Comparison of ENCODE assay signal across 8 cellular contexts in the genomic region with DNA sequence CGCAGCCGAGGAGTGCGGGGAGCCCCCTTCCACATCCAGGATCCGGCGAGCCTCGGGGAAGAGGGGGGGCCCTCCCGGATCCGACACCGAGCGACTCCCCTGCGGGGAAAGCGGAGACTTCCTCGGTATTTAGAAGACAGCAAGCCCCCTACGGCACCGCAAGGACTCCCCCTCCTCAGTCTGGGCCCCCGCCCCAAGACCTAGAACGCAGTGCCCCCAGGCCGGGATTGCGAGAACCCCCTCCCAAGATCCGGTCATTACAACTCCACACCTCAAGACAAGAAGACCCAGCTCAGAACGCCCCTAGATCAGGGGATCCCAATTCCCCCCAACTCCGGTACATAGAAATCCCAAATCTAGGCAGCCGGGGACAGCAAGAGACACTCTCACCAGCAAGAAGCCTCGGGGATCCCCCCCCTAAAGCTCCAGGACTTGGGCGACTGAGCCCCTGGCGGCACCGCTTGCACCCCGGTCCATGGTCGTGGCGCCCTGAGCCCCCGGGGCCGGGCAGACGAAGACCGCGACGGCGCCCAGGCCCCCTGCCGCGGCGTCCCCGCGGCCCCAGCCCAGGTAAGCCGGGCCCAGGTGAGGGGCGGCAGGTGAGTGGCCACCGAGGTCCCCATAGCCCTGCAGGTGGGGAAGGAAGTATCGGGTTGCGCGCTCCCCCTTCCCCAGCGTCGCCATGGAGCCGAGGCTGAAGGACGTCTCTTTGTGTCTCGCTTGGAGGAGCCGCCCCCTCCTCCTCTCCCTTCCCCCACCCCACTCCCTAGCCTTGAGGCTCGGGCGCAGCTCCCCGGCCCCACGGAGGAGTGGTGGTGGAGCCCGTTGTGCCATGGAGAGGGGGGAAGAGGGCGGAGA. TPM values are rescaled to one million over a fixed set of nuclear protein-coding genes. Genes with fewer than 3 reads are reported as not detected.
DNase-seq lines count a peak whose midpoint lies in the region; ATAC-seq and TF ChIP-seq lines count a peak whose summit lies in the region.

No MANE protein-coding gene starts in this region.

- H3K27me3 ChIP-seq in CD4-positive, alpha-beta memory T cell (ENCODE audit: insufficient read depth, low read length) = no peaks in the 10 kb centered on the region

- H3K36me3 Mint-ChIP-seq in CD4-positive, alpha-beta memory T cell = peaks cover 8% of the 10 kb centered on the region in 2 donors
- no peaks in the 10 kb centered on the region for H3K36me3 Mint-ChIP-seq in osteocyte (ENCODE audit: unreplicated experiment)

- intact Hi-C loops in CD4-positive, alpha-beta memory T cell (cut with micrococcal nuclease) = loop anchor here (1.0 kb wide), 1 partner anchor 16 kb away; no protein-coding TSS in a partner anchor

- no peaks in the 10 kb centered on the region for H3K9me3 ChIP-seq in CD4-positive, alpha-beta memory T cell (ENCODE audit: control insufficient read depth in 1 of 2, low read length in 2 of 2)
- no peaks in the 10 kb centered on the region for H3K9me3 ChIP-seq in SK-N-MC (ENCODE audit: low read depth, low read length)

- POLR2A ChIA-PET in CD4-positive, alpha-beta memory T cell (lab: Charles Lee; ENCODE audit: partially characterized antibody) = interaction anchor here (0.6 to 5.2 kb wide), 9 partner anchors 9 to 201 kb away, joined by 3 to 114 read pairs (median 10); a partner anchor contains a TSS

- H3K4me3 Mint-ChIP-seq in CD4-positive, alpha-beta memory T cell = peak overlapping the region; percentile 93 to 97 (median 95)
- H3K4me3 Mint-ChIP-seq in osteocyte (ENCODE audit: unreplicated experiment) = peak overlapping the region; percentile 76

- no peaks in the 10 kb centered on the region for H3K9me3 Mint-ChIP-seq in CD4-positive, alpha-beta memory T cell
- H3K9me3 Mint-ChIP-seq in osteocyte (ENCODE audit: unreplicated experiment) = no peaks in the 10 kb centered on the region

- H3K27ac ChIP-seq in CD4-positive, alpha-beta memory T cell (ENCODE audit: low read depth, low read length) = peak overlapping the region; percentile 75
- no peak overlapping the region for H3K27ac ChIP-seq in SK-N-MC

- no peak for TF ChIP-seq CTCF in epithelial cell of esophagus (IDR thresholded peaks at IDR 0.05; ENCODE audit: insufficient read depth, low read depth, low read length, missing control alignments)
- TF ChIP-seq CTCF in osteocyte (IDR thresholded peaks at IDR 0.05) = no peak

- CTCF ChIA-PET in CD4-positive, alpha-beta memory T cell (lab: Charles Lee; ENCODE audit: partially characterized antibody) = interaction anchor here (1.0 to 4.7 kb wide), 5 partner anchors 10 to 24 kb away, joined by 3 to 30 read pairs (median 7); no protein-coding TSS in a partner anchor

- ATAC-seq in HG03135 (IDR thresholded peaks at IDR 0.05; ENCODE audit: unreplicated experiment) = peak; percentile 12
- no peak for ATAC-seq in GM18502 (IDR thresholded peaks at IDR 0.05; ENCODE audit: poor library complexity, unreplicated experiment)
- no peak for ATAC-seq in GM19328 (IDR thresholded peaks at IDR 0.05; ENCODE audit: unreplicated experiment)

- H3K9ac ChIP-seq in SK-N-MC (ENCODE audit: insufficient read length) = peak overlapping the region; percentile 87

- H3K4me1 Mint-ChIP-seq in CD4-positive, alpha-beta memory T cell = peaks cover 43 to 74% (median 60%) of the 10 kb centered on the region in 4 donors
- H3K4me1 Mint-ChIP-seq in osteocyte (ENCODE audit: unreplicated experiment) = peaks cover 9% of the 10 kb centered on the region

- no peaks in the 10 kb centered on the region for H3K27me3 Mint-ChIP-seq in CD4-positive, alpha-beta memory T cell
- peaks cover 16% of the 10 kb centered on the region for H3K27me3 Mint-ChIP-seq in osteocyte (ENCODE audit: unreplicated experiment)

- peak overlapping the region; percentile 82 to 96 (median 93) for H3K27ac Mint-ChIP-seq in CD4-positive, alpha-beta memory T cell
- no peak overlapping the region for H3K27ac Mint-ChIP-seq in osteocyte (ENCODE audit: unreplicated experiment)

- DNase-seq in CD4-positive, alpha-beta memory T cell = peak; percentile 24 to 49 (median 40)
- no peak for DNase-seq in SK-N-MC (ENCODE audit: low read depth, low spot score)
- no peak for DNase-seq in epithelial cell of esophagus (ENCODE audit: low read depth)
- DNase-seq in osteocyte (ENCODE audit: extremely low spot score, unreplicated experiment) = no peak
- no peak for DNase-seq in kidney glomerular epithelial cell (lab: John Stamatoyannopoulos, UW)

- peaks cover 69% of the 10 kb centered on the region for H3K4me1 ChIP-seq in CD4-positive, alpha-beta memory T cell (ENCODE audit: insufficient read depth, low read length)

- H3K36me3 ChIP-seq in CD4-positive, alpha-beta memory T cell (ENCODE audit: insufficient read depth, low read length) = no peaks in the 10 kb centered on the region
- no peaks in the 10 kb centered on the region for H3K36me3 ChIP-seq in SK-N-MC (ENCODE audit: insufficient read depth, low read length)

- H3K4me3 ChIP-seq in CD4-positive, alpha-beta memory T cell (ENCODE audit: low read length in 2 of 2) = peak overlapping the region; percentile 72 to 88
- peak overlapping the region; percentile 80 for H3K4me3 ChIP-seq in SK-N-MC
- H3K4me3 ChIP-seq in epithelial cell of esophagus (ENCODE audit: low read length) = peak overlapping the region; percentile 44

RNA-seq across cellular contexts. Expression of a gene that starts 0.6 kb away (rescaled TPM):
- 10 to 100 TPM; 14.2 to 14.6 TPM for total RNA-seq in CD4-positive, alpha-beta memory T cell
- 10 to 100 TPM in 1 of 2 donors, 1 to 10 TPM in 1; 1.2 to 13.1 TPM for polyA plus RNA-seq in CD4-positive, alpha-beta memory T cell
- total RNA-seq in osteocyte = 4.9 and 5.0 TPM in 2 replicates

Comparison
In these comparisons a context has a peak if more than half of its experiments do, and no peak if none do; other contexts are left out.
1. DNase-seq: peak in CD4-positive, alpha-beta memory T cell (5 of 5); none in SK-N-MC (single experiment), epithelial cell of esophagus (single experiment), osteocyte (single experiment) and kidney glomerular epithelial cell (single experiment).
2. Peak in every context shown above with its lines, with median percentiles within 50 percentile points of each other: H3K4me3 ChIP-seq.